Comparison of ENCODE assay signal across 8 cellular contexts in genomic region chr3:62622553-62623174, GRCh38.
DNase-seq lines count a peak whose midpoint lies in the region; ATAC-seq and TF ChIP-seq lines count a peak whose summit lies in the region.

No MANE protein-coding gene starts in this region.

- TF ChIP-seq CTCF in WERI-Rb-1 (IDR thresholded peaks at IDR 0.05; ENCODE audit: low read depth, low read length) = peak; percentile 45; the same call in 1 of the 2 replicates
- peak; percentile 71 for TF ChIP-seq CTCF in left ventricle myocardium inferior (IDR thresholded peaks at IDR 0.05; ENCODE audit: borderline replicate concordance)
- peak in 5 of 7 experiments; percentile 26 to 57 (median 40) for TF ChIP-seq CTCF in stomach (IDR thresholded peaks at IDR 0.05)

- TF ChIP-seq POLR2A in stomach (IDR thresholded peaks at IDR 0.05) = no peak

- intact Hi-C loops in left ventricle myocardium inferior (cut with micrococcal nuclease) (loop anchor here (5.0 to 10.0 kb wide), 2 partner anchors 572 to 605 kb away; no protein-coding TSS in a partner anchor), stomach (cut with DNase I; ENCODE audit: low total_unique reads) (no loop called here)

- TF ChIP-seq EP300 in stomach (IDR thresholded peaks at IDR 0.05) = no peak

- H3K4me1 ChIP-seq in left ventricle myocardium inferior (no peaks in the 10 kb centered on the region), stomach (no peaks in the 10 kb centered on the region)

- no peaks in the 10 kb centered on the region for H3K27me3 ChIP-seq in WERI-Rb-1 (ENCODE audit: insufficient read depth, low read depth, severe bottlenecking)
- H3K27me3 ChIP-seq in left ventricle myocardium inferior (ENCODE audit: low read depth) = no peaks in the 10 kb centered on the region
- H3K27me3 ChIP-seq in stomach = no peaks in the 10 kb centered on the region

- DNase-seq in AG20443 (ENCODE audit: low spot score) (peak; percentile 60), MV-4-11 (lab: John Stamatoyannopoulos, UW) (peak; percentile 23), WERI-Rb-1 (peak; percentile 8), left ventricle myocardium inferior (no peak), stomach (no peak)

- H3K4me3 ChIP-seq in WERI-Rb-1 (ENCODE audit: low read depth, low read length) = no peak overlapping the region
- no peak overlapping the region for H3K4me3 ChIP-seq in left ventricle myocardium inferior
- H3K4me3 ChIP-seq in stomach = no peak overlapping the region

- H3K27ac ChIP-seq in WERI-Rb-1 = no peak overlapping the region
- no peak overlapping the region for H3K27ac ChIP-seq in left ventricle myocardium inferior (replicated peaks)
- no peak overlapping the region for H3K27ac ChIP-seq in stomach

- ATAC-seq in GM18858 (IDR thresholded peaks at IDR 0.05; ENCODE audit: unreplicated experiment) (peak; percentile 72), HG03108 (IDR thresholded peaks at IDR 0.05; ENCODE audit: unreplicated experiment) (no peak), GM21423 (IDR thresholded peaks at IDR 0.05; ENCODE audit: unreplicated experiment) (no peak)

- peaks cover 7% of the 10 kb centered on the region for H3K36me3 ChIP-seq in WERI-Rb-1
- H3K36me3 ChIP-seq in left ventricle myocardium inferior = no peaks in the 10 kb centered on the region
- no peaks in the 10 kb centered on the region for H3K36me3 ChIP-seq in stomach

- H3K9me3 ChIP-seq in WERI-Rb-1 (ENCODE audit: severe bottlenecking) (no peaks in the 10 kb centered on the region), left ventricle myocardium inferior (replicated peaks) (no peaks in the 10 kb centered on the region), stomach (no peaks in the 10 kb centered on the region)

- 27 to 45% (median 38%) methylated on average over 5 of the region's 5 CpGs for WGBS in stomach, 5 donors

Comparison
In these comparisons a context has a peak if more than half of its experiments do, and no peak if none do; other contexts are left out.
1. DNase-seq: peak in AG20443 (single experiment), MV-4-11 (single experiment) and WERI-Rb-1 (single experiment); none in left ventricle myocardium inferior (single experiment) and stomach (single experiment).
2. Peak in every context shown above with its lines, with median percentiles within 50 percentile points of each other: CTCF ChIP-seq.